In the genomic region with DNA sequence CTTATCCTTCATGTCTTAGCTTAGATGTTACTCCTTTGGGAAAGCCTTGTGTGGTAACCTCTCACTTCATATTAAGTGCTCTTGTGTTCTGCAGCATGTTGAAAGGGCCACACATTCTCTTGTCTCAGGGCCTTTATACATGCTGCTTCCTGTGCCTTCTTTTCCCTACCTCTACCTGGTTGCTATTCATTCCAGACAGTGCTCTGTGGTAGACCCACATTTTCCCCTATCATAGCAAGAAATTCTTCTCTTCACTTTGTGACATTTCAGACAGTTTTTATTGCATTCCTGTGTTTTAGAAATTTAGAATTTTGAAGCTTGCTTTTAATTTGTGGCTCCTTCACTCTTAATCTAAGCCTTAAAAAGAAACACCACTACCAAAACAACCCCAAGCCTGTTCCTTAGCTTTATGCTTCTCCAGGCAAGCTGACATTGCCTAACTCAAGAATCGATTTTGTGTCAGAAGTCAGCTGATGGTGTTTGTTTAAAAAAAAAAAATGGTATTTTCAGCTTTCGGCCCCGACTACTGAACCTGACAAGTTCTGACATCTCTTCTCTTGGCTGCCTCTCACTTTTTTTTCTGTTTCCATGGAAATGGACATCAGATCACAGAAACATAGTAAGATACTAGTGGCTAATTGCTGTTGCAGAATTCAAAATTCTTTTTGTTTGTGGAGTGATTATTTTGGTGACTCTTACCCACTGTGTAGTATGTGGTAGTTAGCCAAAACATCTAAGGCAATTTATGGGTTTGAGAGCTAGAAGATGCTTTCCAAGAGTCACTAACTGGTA, we compare ENCODE assay signal across 1 cellular context.
TF ChIP-seq lines count a peak whose summit lies in the region.

No MANE protein-coding gene starts in this region.

TF ChIP-seq in HepG2, 621 proteins besides CTCF, POLR2A, EP300 and RAD21 (continued from another document and continues in another):
- TF ChIP-seq, protein P1, sequence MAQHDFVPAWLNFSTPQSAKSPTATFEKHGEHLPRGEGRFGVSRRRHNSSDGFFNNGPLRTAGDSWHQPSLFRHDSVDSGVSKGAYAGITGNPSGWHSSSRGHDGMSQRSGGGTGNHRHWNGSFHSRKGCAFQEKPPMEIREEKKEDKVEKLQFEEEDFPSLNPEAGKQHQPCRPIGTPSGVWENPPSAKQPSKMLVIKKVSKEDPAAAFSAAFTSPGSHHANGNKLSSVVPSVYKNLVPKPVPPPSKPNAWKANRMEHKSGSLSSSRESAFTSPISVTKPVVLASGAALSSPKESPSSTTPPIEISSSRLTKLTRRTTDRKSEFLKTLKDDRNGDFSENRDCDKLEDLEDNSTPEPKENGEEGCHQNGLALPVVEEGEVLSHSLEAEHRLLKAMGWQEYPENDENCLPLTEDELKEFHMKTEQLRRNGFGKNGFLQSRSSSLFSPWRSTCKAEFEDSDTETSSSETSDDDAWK (CRISPR knock-in tag; IDR thresholded peaks at IDR 0.05): no peak
- TF ChIP-seq ZNF614 (CRISPR knock-in tag; IDR thresholded peaks at IDR 0.05; ENCODE audit: borderline replicate concordance) (peak; percentile 94), ZNF589 (CRISPR knock-in tag; conservative IDR thresholded peaks at IDR 0.05) (no peak), KLF12 (CRISPR knock-in tag; IDR thresholded peaks at IDR 0.05; ENCODE audit: borderline replicate concordance) (no peak), ZSCAN31 (CRISPR knock-in tag; IDR thresholded peaks at IDR 0.05; ENCODE audit: low read depth) (0 out of 2 replicates have a peak, but pooled peaks have one; percentile 41), KLF11 (CRISPR knock-in tag; IDR thresholded peaks at IDR 0.05) (no peak), MTF1 (CRISPR knock-in tag; IDR thresholded peaks at IDR 0.05) (no peak), ZNF205 (CRISPR knock-in tag; IDR thresholded peaks at IDR 0.05) (peak; percentile 91), PRPF4 (IDR thresholded peaks at IDR 0.05; ENCODE audit: low read depth, low read length, poor library complexity, severe bottlenecking) (no peak), HOXA9 (CRISPR knock-in tag; IDR thresholded peaks at IDR 0.05; ENCODE audit: borderline replicate concordance) (no peak), ZNF629 (CRISPR knock-in tag; conservative IDR thresholded peaks at IDR 0.05) (no peak), ATF7-NPFF (CRISPR knock-in tag; IDR thresholded peaks at IDR 0.05; ENCODE audit: low read depth) (no peak), RFX3 (CRISPR knock-in tag; IDR thresholded peaks at IDR 0.05) (peak; percentile 74), SP1 (IDR thresholded peaks at IDR 0.05) (no peak), SP1 (CRISPR knock-in tag; IDR thresholded peaks at IDR 0.05) (no peak), PHF20 (CRISPR knock-in tag; IDR thresholded peaks at IDR 0.05) (no peak), NFYB (CRISPR knock-in tag; IDR thresholded peaks at IDR 0.05) (no peak), THYN1 (CRISPR knock-in tag; IDR thresholded peaks at IDR 0.05; ENCODE audit: borderline replicate concordance, low read depth) (no peak), KDM5A (IDR thresholded peaks at IDR 0.05; ENCODE audit: borderline replicate concordance, low read length) (no peak), SAP130 (CRISPR knock-in tag; IDR thresholded peaks at IDR 0.05; ENCODE audit: low read depth) (peak; percentile 99), KLF16 (CRISPR knock-in tag; IDR thresholded peaks at IDR 0.05) (peak in 1 of 2 experiments; percentile 98; a peak in 2 of 4 replicates), POLR2AphosphoS2 (IDR thresholded peaks at IDR 0.05; ENCODE audit: low read depth, low read length) (no peak), YEATS2 (CRISPR knock-in tag; IDR thresholded peaks at IDR 0.05; ENCODE audit: borderline replicate concordance) (peak; percentile 76; the same call in 1 of the 2 replicates), PTBP1 (IDR thresholded peaks at IDR 0.05; ENCODE audit: low read depth, low read length, poor library complexity, severe bottlenecking) (no peak), ZNF713 (CRISPR knock-in tag; IDR thresholded peaks at IDR 0.05) (no peak), RARG (CRISPR knock-in tag; IDR thresholded peaks at IDR 0.05; ENCODE audit: low read depth) (no peak), ZNF496 (CRISPR knock-in tag; IDR thresholded peaks at IDR 0.05; ENCODE audit: insufficient replicate concordance) (no peak), MIER3 (CRISPR knock-in tag; IDR thresholded peaks at IDR 0.05; ENCODE audit: borderline replicate concordance) (peak; percentile 98), MBD4 (IDR thresholded peaks at IDR 0.05; ENCODE audit: borderline replicate concordance, low read length) (peak; percentile 93), PITX1 (CRISPR knock-in tag; IDR thresholded peaks at IDR 0.05) (peak; percentile 84; the same call in 1 of the 2 replicates), ZBTB7A (CRISPR knock-in tag; IDR thresholded peaks at IDR 0.05) (no peak), HMG20A (CRISPR knock-in tag; IDR thresholded peaks at IDR 0.05; ENCODE audit: borderline replicate concordance) (peak; percentile 80), CHD2 (IDR thresholded peaks at IDR 0.05; ENCODE audit: low read depth, low read length) (no peak), ATRX (CRISPR knock-in tag; IDR thresholded peaks at IDR 0.05; ENCODE audit: borderline replicate concordance) (no peak), HNRNPH1 (optimal IDR thresholded peaks at IDR 0.05; ENCODE audit: low read depth, low read length) (no peak)
- TF ChIP-seq, protein P2, sequence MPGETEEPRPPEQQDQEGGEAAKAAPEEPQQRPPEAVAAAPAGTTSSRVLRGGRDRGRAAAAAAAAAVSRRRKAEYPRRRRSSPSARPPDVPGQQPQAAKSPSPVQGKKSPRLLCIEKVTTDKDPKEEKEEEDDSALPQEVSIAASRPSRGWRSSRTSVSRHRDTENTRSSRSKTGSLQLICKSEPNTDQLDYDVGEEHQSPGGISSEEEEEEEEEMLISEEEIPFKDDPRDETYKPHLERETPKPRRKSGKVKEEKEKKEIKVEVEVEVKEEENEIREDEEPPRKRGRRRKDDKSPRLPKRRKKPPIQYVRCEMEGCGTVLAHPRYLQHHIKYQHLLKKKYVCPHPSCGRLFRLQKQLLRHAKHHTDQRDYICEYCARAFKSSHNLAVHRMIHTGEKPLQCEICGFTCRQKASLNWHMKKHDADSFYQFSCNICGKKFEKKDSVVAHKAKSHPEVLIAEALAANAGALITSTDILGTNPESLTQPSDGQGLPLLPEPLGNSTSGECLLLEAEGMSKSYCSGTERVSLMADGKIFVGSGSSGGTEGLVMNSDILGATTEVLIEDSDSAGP (CRISPR knock-in tag; IDR thresholded peaks at IDR 0.05; ENCODE audit: borderline replicate concordance): no peak
- TF ChIP-seq, protein P3, sequence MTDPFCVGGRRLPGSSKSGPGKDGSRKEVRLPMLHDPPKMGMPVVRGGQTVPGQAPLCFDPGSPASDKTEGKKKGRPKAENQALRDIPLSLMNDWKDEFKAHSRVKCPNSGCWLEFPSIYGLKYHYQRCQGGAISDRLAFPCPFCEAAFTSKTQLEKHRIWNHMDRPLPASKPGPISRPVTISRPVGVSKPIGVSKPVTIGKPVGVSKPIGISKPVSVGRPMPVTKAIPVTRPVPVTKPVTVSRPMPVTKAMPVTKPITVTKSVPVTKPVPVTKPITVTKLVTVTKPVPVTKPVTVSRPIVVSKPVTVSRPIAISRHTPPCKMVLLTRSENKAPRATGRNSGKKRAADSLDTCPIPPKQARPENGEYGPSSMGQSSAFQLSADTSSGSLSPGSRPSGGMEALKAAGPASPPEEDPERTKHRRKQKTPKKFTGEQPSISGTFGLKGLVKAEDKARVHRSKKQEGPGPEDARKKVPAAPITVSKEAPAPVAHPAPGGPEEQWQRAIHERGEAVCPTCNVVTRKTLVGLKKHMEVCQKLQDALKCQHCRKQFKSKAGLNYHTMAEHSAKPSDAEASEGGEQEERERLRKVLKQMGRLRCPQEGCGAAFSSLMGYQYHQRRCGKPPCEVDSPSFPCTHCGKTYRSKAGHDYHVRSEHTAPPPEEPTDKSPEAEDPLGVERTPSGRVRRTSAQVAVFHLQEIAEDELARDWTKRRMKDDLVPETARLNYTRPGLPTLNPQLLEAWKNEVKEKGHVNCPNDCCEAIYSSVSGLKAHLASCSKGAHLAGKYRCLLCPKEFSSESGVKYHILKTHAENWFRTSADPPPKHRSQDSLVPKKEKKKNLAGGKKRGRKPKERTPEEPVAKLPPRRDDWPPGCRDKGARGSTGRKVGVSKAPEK (CRISPR knock-in tag; IDR thresholded peaks at IDR 0.05; ENCODE audit: borderline replicate concordance): no peak
- TF ChIP-seq, protein P4, sequence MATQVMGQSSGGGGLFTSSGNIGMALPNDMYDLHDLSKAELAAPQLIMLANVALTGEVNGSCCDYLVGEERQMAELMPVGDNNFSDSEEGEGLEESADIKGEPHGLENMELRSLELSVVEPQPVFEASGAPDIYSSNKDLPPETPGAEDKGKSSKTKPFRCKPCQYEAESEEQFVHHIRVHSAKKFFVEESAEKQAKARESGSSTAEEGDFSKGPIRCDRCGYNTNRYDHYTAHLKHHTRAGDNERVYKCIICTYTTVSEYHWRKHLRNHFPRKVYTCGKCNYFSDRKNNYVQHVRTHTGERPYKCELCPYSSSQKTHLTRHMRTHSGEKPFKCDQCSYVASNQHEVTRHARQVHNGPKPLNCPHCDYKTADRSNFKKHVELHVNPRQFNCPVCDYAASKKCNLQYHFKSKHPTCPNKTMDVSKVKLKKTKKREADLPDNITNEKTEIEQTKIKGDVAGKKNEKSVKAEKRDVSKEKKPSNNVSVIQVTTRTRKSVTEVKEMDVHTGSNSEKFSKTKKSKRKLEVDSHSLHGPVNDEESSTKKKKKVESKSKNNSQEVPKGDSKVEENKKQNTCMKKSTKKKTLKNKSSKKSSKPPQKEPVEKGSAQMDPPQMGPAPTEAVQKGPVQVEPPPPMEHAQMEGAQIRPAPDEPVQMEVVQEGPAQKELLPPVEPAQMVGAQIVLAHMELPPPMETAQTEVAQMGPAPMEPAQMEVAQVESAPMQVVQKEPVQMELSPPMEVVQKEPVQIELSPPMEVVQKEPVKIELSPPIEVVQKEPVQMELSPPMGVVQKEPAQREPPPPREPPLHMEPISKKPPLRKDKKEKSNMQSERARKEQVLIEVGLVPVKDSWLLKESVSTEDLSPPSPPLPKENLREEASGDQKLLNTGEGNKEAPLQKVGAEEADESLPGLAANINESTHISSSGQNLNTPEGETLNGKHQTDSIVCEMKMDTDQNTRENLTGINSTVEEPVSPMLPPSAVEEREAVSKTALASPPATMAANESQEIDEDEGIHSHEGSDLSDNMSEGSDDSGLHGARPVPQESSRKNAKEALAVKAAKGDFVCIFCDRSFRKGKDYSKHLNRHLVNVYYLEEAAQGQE (IDR thresholded peaks at IDR 0.05; ENCODE audit: borderline replicate concordance in 1 of 2, low read depth in 1 of 2, low read length in 2 of 2): peak in 1 of 2 experiments; percentile 58; a peak in 1 of 4 replicates
- TF ChIP-seq, protein P5, sequence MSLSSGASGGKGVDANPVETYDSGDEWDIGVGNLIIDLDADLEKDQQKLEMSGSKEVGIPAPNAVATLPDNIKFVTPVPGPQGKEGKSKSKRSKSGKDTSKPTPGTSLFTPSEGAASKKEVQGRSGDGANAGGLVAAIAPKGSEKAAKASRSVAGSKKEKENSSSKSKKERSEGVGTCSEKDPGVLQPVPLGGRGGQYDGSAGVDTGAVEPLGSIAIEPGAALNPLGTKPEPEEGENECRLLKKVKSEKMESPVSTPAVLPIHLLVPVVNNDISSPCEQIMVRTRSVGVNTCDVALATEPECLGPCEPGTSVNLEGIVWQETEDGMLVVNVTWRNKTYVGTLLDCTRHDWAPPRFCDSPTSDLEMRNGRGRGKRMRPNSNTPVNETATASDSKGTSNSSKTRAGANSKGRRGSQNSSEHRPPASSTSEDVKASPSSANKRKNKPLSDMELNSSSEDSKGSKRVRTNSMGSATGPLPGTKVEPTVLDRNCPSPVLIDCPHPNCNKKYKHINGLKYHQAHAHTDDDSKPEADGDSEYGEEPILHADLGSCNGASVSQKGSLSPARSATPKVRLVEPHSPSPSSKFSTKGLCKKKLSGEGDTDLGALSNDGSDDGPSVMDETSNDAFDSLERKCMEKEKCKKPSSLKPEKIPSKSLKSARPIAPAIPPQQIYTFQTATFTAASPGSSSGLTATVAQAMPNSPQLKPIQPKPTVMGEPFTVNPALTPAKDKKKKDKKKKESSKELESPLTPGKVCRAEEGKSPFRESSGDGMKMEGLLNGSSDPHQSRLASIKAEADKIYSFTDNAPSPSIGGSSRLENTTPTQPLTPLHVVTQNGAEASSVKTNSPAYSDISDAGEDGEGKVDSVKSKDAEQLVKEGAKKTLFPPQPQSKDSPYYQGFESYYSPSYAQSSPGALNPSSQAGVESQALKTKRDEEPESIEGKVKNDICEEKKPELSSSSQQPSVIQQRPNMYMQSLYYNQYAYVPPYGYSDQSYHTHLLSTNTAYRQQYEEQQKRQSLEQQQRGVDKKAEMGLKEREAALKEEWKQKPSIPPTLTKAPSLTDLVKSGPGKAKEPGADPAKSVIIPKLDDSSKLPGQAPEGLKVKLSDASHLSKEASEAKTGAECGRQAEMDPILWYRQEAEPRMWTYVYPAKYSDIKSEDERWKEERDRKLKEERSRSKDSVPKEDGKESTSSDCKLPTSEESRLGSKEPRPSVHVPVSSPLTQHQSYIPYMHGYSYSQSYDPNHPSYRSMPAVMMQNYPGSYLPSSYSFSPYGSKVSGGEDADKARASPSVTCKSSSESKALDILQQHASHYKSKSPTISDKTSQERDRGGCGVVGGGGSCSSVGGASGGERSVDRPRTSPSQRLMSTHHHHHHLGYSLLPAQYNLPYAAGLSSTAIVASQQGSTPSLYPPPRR (CRISPR knock-in tag; IDR thresholded peaks at IDR 0.05; ENCODE audit: borderline replicate concordance): peak; percentile 53; the same call in 1 of the 2 replicates
- TF ChIP-seq, protein P6, sequence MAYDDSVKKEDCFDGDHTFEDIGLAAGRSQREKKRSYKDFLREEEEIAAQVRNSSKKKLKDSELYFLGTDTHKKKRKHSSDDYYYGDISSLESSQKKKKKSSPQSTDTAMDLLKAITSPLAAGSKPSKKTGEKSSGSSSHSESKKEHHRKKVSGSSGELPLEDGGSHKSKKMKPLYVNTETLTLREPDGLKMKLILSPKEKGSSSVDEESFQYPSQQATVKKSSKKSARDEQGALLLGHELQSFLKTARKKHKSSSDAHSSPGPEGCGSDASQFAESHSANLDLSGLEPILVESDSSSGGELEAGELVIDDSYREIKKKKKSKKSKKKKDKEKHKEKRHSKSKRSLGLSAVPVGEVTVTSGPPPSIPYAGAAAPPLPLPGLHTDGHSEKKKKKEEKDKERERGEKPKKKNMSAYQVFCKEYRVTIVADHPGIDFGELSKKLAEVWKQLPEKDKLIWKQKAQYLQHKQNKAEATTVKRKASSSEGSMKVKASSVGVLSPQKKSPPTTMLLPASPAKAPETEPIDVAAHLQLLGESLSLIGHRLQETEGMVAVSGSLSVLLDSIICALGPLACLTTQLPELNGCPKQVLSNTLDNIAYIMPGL (CRISPR knock-in tag; IDR thresholded peaks at IDR 0.05; ENCODE audit: borderline replicate concordance in 1 of 2, low read depth in 1 of 2): no peak; a peak in 1 of 4 replicates
